8 cellular contexts compared by ENCODE assay signal in genomic region chr12:107515446-107515958, GRCh38.
DNase-seq lines count a peak whose midpoint lies in the region; ATAC-seq and TF ChIP-seq lines count a peak whose summit lies in the region.

No MANE protein-coding gene starts in this region.

- intact Hi-C loops in right cardiac atrium (cut with DNase I) (no loop called here), prostate gland (cut with DNase I) (no loop called here)

- ATAC-seq in HG02610 (IDR thresholded peaks at IDR 0.05; ENCODE audit: unreplicated experiment) (peak; percentile 49), right cardiac atrium (peak; percentile 72 to 88), HG03378 (IDR thresholded peaks at IDR 0.05; ENCODE audit: unreplicated experiment) (no peak), HG03108 (IDR thresholded peaks at IDR 0.05; ENCODE audit: unreplicated experiment) (no peak)
- peak; percentile 77 to 79 for ATAC-seq in activated T-cell treated with anti-CD3 and anti-CD28 coated beads, Interleukin-2, amount 50 U/mL, for 4 hours

- POLR2A ChIA-PET in BJ (lab: Charles Lee): no interaction called here

- no peaks in the 10 kb centered on the region for H3K9me3 Mint-ChIP-seq in activated T-cell treated with anti-CD3 and anti-CD28 coated beads, Interleukin-2, amount 50 U/mL, for 4 hours

- H3K9me3 ChIP-seq in right cardiac atrium (ENCODE audit: control insufficient read depth, low read length) (no peaks in the 10 kb centered on the region), subcutaneous abdominal adipose tissue (ENCODE audit: control insufficient read depth in 5 of 5, low read length in 5 of 5) (no peaks in the 10 kb centered on the region), prostate gland (no peaks in the 10 kb centered on the region)

- H3K36me3 ChIP-seq in BJ (ENCODE audit: control insufficient read depth, insufficient read depth, low read length) (no peaks in the 10 kb centered on the region), subcutaneous abdominal adipose tissue (ENCODE audit: control insufficient read depth in 5 of 5, insufficient read depth in 5 of 5, low read length in 5 of 5) (no peaks in the 10 kb centered on the region), prostate gland (no peaks in the 10 kb centered on the region)

- TF ChIP-seq CTCF in BJ (IDR thresholded peaks at IDR 0.05; ENCODE audit: insufficient read depth, low read depth, low read length) (no peak), prostate gland (IDR thresholded peaks at IDR 0.05) (no peak)

- H3K4me3 Mint-ChIP-seq in activated T-cell treated with anti-CD3 and anti-CD28 coated beads, Interleukin-2, amount 50 U/mL, for 4 hours: no peak overlapping the region

- H3K27ac ChIP-seq in right cardiac atrium (ENCODE audit: low read length): peak overlapping the region; percentile 50
- peak overlapping the region; percentile 73 for H3K27ac ChIP-seq in subcutaneous abdominal adipose tissue (ENCODE audit: low read depth, low read length)
- H3K27ac ChIP-seq in prostate gland: no peak overlapping the region

- TF ChIP-seq POLR2A in prostate gland (IDR thresholded peaks at IDR 0.05): no peak

- CTCF ChIA-PET in BJ (lab: Yijun Ruan, JAX): no interaction called here

- peak overlapping the region in 1 of 5 donors; percentile 57 for H3K9ac ChIP-seq in subcutaneous abdominal adipose tissue (ENCODE audit: low read length in 5 of 5)

- peaks cover 12% of the 10 kb centered on the region for H3K4me1 Mint-ChIP-seq in activated T-cell treated with anti-CD3 and anti-CD28 coated beads, Interleukin-2, amount 50 U/mL, for 4 hours (ENCODE audit: low read depth)

- WGBS in right cardiac atrium: 45% methylated on average over 2 of the region's 2 CpGs
- 42% methylated on average over 2 of the region's 2 CpGs for WGBS in prostate gland

- H3K4me3 ChIP-seq in BJ (ENCODE audit: low read depth, low read length) (no peak overlapping the region), right cardiac atrium (ENCODE audit: low read length) (no peak overlapping the region), subcutaneous abdominal adipose tissue (ENCODE audit: low read depth in 1 of 5, low read length in 5 of 5) (no peak overlapping the region), prostate gland (no peak overlapping the region)

- peak; percentile 9 for DNase-seq in BJ (ENCODE audit: low read depth)
- DNase-seq in activated T-cell treated with anti-CD3 and anti-CD28 coated beads, Interleukin-2, amount 50 U/mL, for 4 hours: no peak
- DNase-seq in right cardiac atrium: peak in 2 of 3 donors; percentile 52 to 71
- DNase-seq in prostate gland (ENCODE audit: low spot score): no peak

- peaks cover 15% of the 10 kb centered on the region for H3K36me3 Mint-ChIP-seq in activated T-cell treated with anti-CD3 and anti-CD28 coated beads, Interleukin-2, amount 50 U/mL, for 4 hours (ENCODE audit: insufficient read depth)

- H3K27me3 Mint-ChIP-seq in activated T-cell treated with anti-CD3 and anti-CD28 coated beads, Interleukin-2, amount 50 U/mL, for 4 hours (ENCODE audit: low read depth): no peaks in the 10 kb centered on the region

- H3K4me1 ChIP-seq in right cardiac atrium (ENCODE audit: control insufficient read depth, insufficient read depth, low read length): no peaks in the 10 kb centered on the region
- H3K4me1 ChIP-seq in subcutaneous abdominal adipose tissue (ENCODE audit: control insufficient read depth in 5 of 5, insufficient read depth in 5 of 5, low read length in 5 of 5): peaks cover 4 to 52% (median 44%) of the 10 kb centered on the region in 5 donors
- H3K4me1 ChIP-seq in prostate gland (replicated peaks): no peaks in the 10 kb centered on the region

- H3K27me3 ChIP-seq in BJ (ENCODE audit: control insufficient read depth, insufficient read depth, low read length): no peaks in the 10 kb centered on the region
- no peaks in the 10 kb centered on the region for H3K27me3 ChIP-seq in right cardiac atrium (ENCODE audit: control insufficient read depth, insufficient read depth)
- H3K27me3 ChIP-seq in subcutaneous abdominal adipose tissue (ENCODE audit: control insufficient read depth in 5 of 5, insufficient read depth in 4 of 5, low read length in 5 of 5): no peaks in the 10 kb centered on the region
- no peaks in the 10 kb centered on the region for H3K27me3 ChIP-seq in prostate gland (replicated peaks; ENCODE audit: insufficient read depth)

Comparison
In these comparisons a context has a peak if more than half of its experiments do, and no peak if none do; other contexts are left out.
1. DNase-seq: peak in BJ (single experiment) and right cardiac atrium (2 of 3); none in activated T-cell treated with anti-CD3 and anti-CD28 coated beads, Interleukin-2, amount 50 U/mL, for 4 hours (single experiment) and prostate gland (single experiment).
2. ATAC-seq: peak in HG02610 (single experiment), activated T-cell treated with anti-CD3 and anti-CD28 coated beads, Interleukin-2, amount 50 U/mL, for 4 hours (2 of 2) and right cardiac atrium (2 of 2); none in HG03378 (single experiment) and HG03108 (single experiment).
3. H3K27ac ChIP-seq: peak in right cardiac atrium (single experiment) and subcutaneous abdominal adipose tissue (single experiment); none in prostate gland (0 of 2).